Comparison of ENCODE assay signal across 23 cellular contexts in genomic region chr5:62090953-62091352, GRCh38.
"Had no signal": no experiment of that assay in that cellular context is flagged by ENCODE, and none has a peak within 500 bp of the region (broad histone marks: within the 10 kb centered on the region; RNA-seq: fewer than 3 reads in every experiment).

No MANE protein-coding gene starts in this region.

- H3K27me3 ChIP-seq: dorsolateral prefrontal cortex, esophagus muscularis mucosa, foreskin keratinocyte, gastrocnemius medialis, heart left ventricle, left lung had no signal

- FAIRE-seq: colon, endothelial cell of umbilical vein had no signal

- H3K36me3 Mint-ChIP-seq: immature natural killer cell, mesothelial cell of epicardium, naive B cell had no signal

- ATAC-seq: foreskin keratinocyte, gastrocnemius medialis, heart left ventricle, left cardiac atrium, left lung, left ventricle myocardium superior, lower lobe of right lung, mucosa of descending colon had no signal

- H3K36me3 ChIP-seq: esophagus muscularis mucosa, gastrocnemius medialis, heart left ventricle, left lung, lower lobe of right lung had no signal

- H3K4me3 Mint-ChIP-seq: immature natural killer cell, mesothelial cell of epicardium, naive B cell had no signal

- H3K27ac ChIP-seq: coronary artery, dorsolateral prefrontal cortex, esophagus muscularis mucosa, foreskin keratinocyte, gastrocnemius medialis, heart left ventricle, hepatocyte, left lung, lower lobe of right lung had no signal

- H3K4me3 ChIP-seq: coronary artery, dorsolateral prefrontal cortex, esophagus muscularis mucosa, gastrocnemius medialis, heart left ventricle, hepatocyte, left lung, lower lobe of right lung, mucosa of descending colon had no signal

- H3K4me1 ChIP-seq: foreskin keratinocyte, gastrocnemius medialis, heart left ventricle, left lung had no signal

- H3K9me3 Mint-ChIP-seq: mesothelial cell of epicardium had no signal

- DNase-seq: dermis blood vessel endothelial cell; dorsolateral prefrontal cortex; effector CD4-positive, alpha-beta T cell; effector memory CD4-positive, alpha-beta T cell; foreskin keratinocyte; gastrocnemius medialis; heart left ventricle; hypothalamus; immature natural killer cell; islet precursor cell; left cardiac atrium; left lung; left ventricle myocardium superior; lower lobe of right lung; mesenchymal stem cell; mucosa of descending colon; naive B cell had no signal

- H3K27ac Mint-ChIP-seq: immature natural killer cell, mesothelial cell of epicardium, naive B cell had no signal

- H3K9me3 ChIP-seq: esophagus muscularis mucosa, gastrocnemius medialis, left lung, lower lobe of right lung, mucosa of descending colon had no signal
